14 cellular contexts compared by ENCODE assay signal in the genomic region with DNA sequence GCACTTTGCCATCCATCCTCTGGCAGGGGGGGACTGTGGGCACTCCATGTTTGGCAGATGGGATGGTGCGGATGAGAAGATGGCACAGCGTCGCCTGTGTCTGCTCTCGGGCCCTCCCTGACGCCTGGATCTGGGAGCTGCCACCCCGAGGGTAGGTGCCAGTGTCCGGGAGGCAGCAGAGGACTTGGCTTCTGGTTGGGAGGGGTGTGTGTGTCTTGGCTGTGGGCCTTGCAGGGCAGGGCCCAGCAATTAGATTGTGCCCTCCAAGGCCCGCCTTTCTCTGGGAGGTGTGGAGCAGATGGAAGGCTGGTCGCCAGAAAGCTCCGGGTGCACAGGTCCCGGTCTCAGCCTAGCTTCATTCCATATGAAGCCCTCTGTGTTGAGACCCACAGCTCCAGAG. TPM values are rescaled to one million over a fixed set of nuclear protein-coding genes. Genes with fewer than 3 reads are reported as not detected.
DNase-seq lines count a peak whose midpoint lies in the region; ATAC-seq and TF ChIP-seq lines count a peak whose summit lies in the region.
"Had no signal": no experiment of that assay in that cellular context is flagged by ENCODE, and none has a peak within 500 bp of the region (broad histone marks: within the 10 kb centered on the region; RNA-seq: fewer than 3 reads in every experiment).

No MANE protein-coding gene starts in this region.

- H3K4me1 ChIP-seq in left ventricle myocardium inferior (peaks cover 12% of the 10 kb centered on the region), PC-3 (ENCODE audit: insufficient read depth, low read length) (no peaks in the 10 kb centered on the region)

- no peak overlapping the region for H2AFZ ChIP-seq in PC-3 (ENCODE audit: low read length)

- TF ChIP-seq CTCF in left ventricle myocardium inferior (IDR thresholded peaks at IDR 0.05; ENCODE audit: borderline replicate concordance), result no peak
- no peak for TF ChIP-seq CTCF in PC-3 (conservative IDR thresholded peaks at IDR 0.05; ENCODE audit: low read depth, low read length)

- CTCF ChIA-PET in PC-3 (lab: Charles Lee), result interaction anchor here (0.7 kb wide), 1 partner anchor 9 kb away, joined by 3 read pairs; no protein-coding TSS in a partner anchor

- no peaks in the 10 kb centered on the region for H3K79me2 ChIP-seq in PC-3 (ENCODE audit: low read length)

- H3F3A ChIP-seq in PC-3 (ENCODE audit: low read length, unreplicated experiment), result no peaks in the 10 kb centered on the region

- POLR2A ChIA-PET in PC-3 (lab: Charles Lee; ENCODE audit: unreplicated experiment), result no interaction called here

- ATAC-seq in left ventricle myocardium superior, result peak; percentile 57
- peak; percentile 38; the same call in 1 of the 2 replicates for ATAC-seq in PC-3
- ATAC-seq in HG03095 (IDR thresholded peaks at IDR 0.05; ENCODE audit: unreplicated experiment), result no peak

- H3K9me2 ChIP-seq in PC-3 (replicated peaks; ENCODE audit: low read length), result no peaks in the 10 kb centered on the region

- H3K27ac Mint-ChIP-seq in immature natural killer cell, result peak overlapping the region; percentile 78 to 97 (median 92)

- no TSS peak for BruUV-seq in PC-3 (replicated peaks; lab: Mats Ljungman, UMichigan)

- H3K27ac ChIP-seq in left ventricle myocardium inferior (replicated peaks) (no peak overlapping the region), PC-3 (ENCODE audit: low read length) (no peak overlapping the region)
- H3K27ac ChIP-seq: ovary had no signal

- no peak overlapping the region for H3K4me2 ChIP-seq in PC-3 (ENCODE audit: low read length)

- H3K27me3 Mint-ChIP-seq in immature natural killer cell (ENCODE audit: low read depth in 3 of 3), result peaks cover 13 to 24% (median 16%) of the 10 kb centered on the region in 3 donors

- no peak overlapping the region for H3K9ac ChIP-seq in PC-3 (ENCODE audit: low read length)

- H3K9me3 ChIP-seq in left ventricle myocardium inferior (replicated peaks) (no peaks in the 10 kb centered on the region), PC-3 (ENCODE audit: low read length) (no peaks in the 10 kb centered on the region)
- H3K9me3 ChIP-seq: ovary had no signal

- no peak overlapping the region for H3K4me3 ChIP-seq in left ventricle myocardium inferior
- H3K4me3 ChIP-seq in PC-3 (ENCODE audit: low read length), result no peak overlapping the region
- H3K4me3 ChIP-seq: ovary had no signal

- no peaks in the 10 kb centered on the region for H3K36me3 ChIP-seq in left ventricle myocardium inferior
- H3K36me3 ChIP-seq in PC-3 (ENCODE audit: low read depth, low read length), result no peaks in the 10 kb centered on the region
- H3K36me3 ChIP-seq: ovary had no signal

- DNase-seq in left ventricle myocardium superior (peak; percentile 35), left ventricle myocardium inferior (no peak), PC-3 (no peak), immature natural killer cell (no peak), HCEC 1CT (no peak), NCI-H146 treated with DMSO at 0.1 percent for 48 hours (lab: John Stamatoyannopoulos, UW; ENCODE audit: unreplicated experiment) (no peak)
- no peak for DNase-seq in activated effector memory CD4-positive, alpha-beta T cell treated with Interleukin-2 at 50 U/mL for 16 hours
- DNase-seq: activated CD4-positive, alpha-beta T cell treated with anti-CD3 and anti-CD28 coated beads for 1 hour; NCI-H82; ovary; stimulated activated naive CD4-positive, alpha-beta T cell treated with Interleukin-2 at 50 U/mL for 16 hours had no signal

- H3K9me3 Mint-ChIP-seq in immature natural killer cell, result no peaks in the 10 kb centered on the region

- H4K20me1 ChIP-seq in PC-3 (ENCODE audit: low read length), result no peaks in the 10 kb centered on the region

- H3K36me3 Mint-ChIP-seq in immature natural killer cell, result peaks cover 19 to 30% (median 26%) of the 10 kb centered on the region in 3 donors

- H3K4me1 Mint-ChIP-seq in immature natural killer cell, result peaks cover 87 to 89% of the 10 kb centered on the region in 2 donors

- H3K4me3 Mint-ChIP-seq in immature natural killer cell, result peak overlapping the region; percentile 98 to 100 (median 99)

- H3K27me3 ChIP-seq in left ventricle myocardium inferior (ENCODE audit: low read depth) (peaks cover 55% of the 10 kb centered on the region), PC-3 (ENCODE audit: low read length) (no peaks in the 10 kb centered on the region)
- H3K27me3 ChIP-seq: ovary had no signal

- intact Hi-C loops in left ventricle myocardium superior (cut with micrococcal nuclease) (no loop called here), left ventricle myocardium inferior (cut with micrococcal nuclease) (no loop called here), PC-3 (cut with micrococcal nuclease) (no loop called here)

RNA-seq across cellular contexts. Expression of a gene that starts 1.4 kb away (rescaled TPM):
- 48.9 TPM for total RNA-seq in left ventricle myocardium superior
- total RNA-seq in left ventricle myocardium inferior, result 63.8 TPM
- 14.5 and 26.0 TPM in 2 replicates for total RNA-seq in PC-3 (2014; rRNA removed)
- 10 to 100 TPM in 1 of 3 donors, 1 to 10 TPM in 2; 2.5 to 28.9 (median 6.4) TPM for polyA plus RNA-seq in immature natural killer cell

RNA-seq across cellular contexts. Expression of a gene that starts 48.2 kb away (rescaled TPM):
- total RNA-seq in left ventricle myocardium superior (0.12 TPM), left ventricle myocardium inferior (0.16 TPM), PC-3 (2014; rRNA removed) (not detected in 2 replicates)
- not detected for polyA plus RNA-seq in immature natural killer cell
- total RNA-seq: fibroblast of villous mesenchyme, kidney epithelial cell had no signal
